In the genomic region with DNA sequence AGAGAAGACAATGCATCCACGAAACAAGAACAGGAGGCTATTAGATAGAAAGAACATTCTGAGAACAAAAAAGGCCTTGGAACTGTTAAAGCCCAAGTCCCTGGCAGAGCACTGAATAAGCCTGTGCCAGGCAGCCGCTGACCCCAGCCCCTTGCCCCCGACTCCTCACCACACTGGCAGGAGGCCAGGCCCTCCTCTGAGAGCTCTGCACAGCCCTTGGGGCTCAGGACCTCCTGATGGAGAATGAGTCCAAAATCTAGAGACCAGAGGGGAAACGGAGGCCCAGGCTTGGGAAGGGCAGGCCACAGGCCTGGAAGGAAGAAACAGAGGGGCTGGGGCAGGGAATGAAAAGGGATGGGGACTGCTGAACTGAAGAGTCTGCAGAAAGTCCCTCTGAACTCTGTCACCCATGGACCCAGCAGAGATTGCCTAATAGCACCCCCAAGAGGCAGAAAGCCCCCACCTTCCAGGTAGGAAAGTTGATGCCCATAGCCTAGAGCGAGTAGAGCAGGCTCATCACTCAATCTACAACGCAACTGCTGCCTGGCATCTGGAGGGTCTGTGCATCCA, we compare ENCODE assay signal across 22 cellular contexts. TPM values are rescaled to one million over a fixed set of nuclear protein-coding genes. Genes with fewer than 3 reads are reported as not detected.
DNase-seq lines count a peak whose midpoint lies in the region; ATAC-seq and TF ChIP-seq lines count a peak whose summit lies in the region.
"Had no signal": no experiment of that assay in that cellular context is flagged by ENCODE, and none has a peak within 500 bp of the region (broad histone marks: within the 10 kb centered on the region; RNA-seq: fewer than 3 reads in every experiment).

No MANE protein-coding gene starts in this region.

- no peak for TF ChIP-seq POLR2A in gastrocnemius medialis (IDR thresholded peaks at IDR 0.05)

- BruUV-seq in Calu3 (replicated peaks; lab: Mats Ljungman, UMichigan): no TSS peak

- no peak overlapping the region for H2AFZ ChIP-seq in GM23338
- H2AFZ ChIP-seq: hepatocyte, parathyroid adenoma had no signal

- no peak overlapping the region for H3K4me2 ChIP-seq in GM23338
- H3K4me2 ChIP-seq: hepatocyte had no signal

- H3F3A ChIP-seq in GM23338 (replicated peaks; ENCODE audit: low read depth): no peaks in the 10 kb centered on the region

- no peaks in the 10 kb centered on the region for H3K36me3 ChIP-seq in GM23338 (ENCODE audit: insufficient read depth)
- no peaks in the 10 kb centered on the region for H3K36me3 ChIP-seq in NT2/D1 (ENCODE audit: insufficient read depth, insufficient read length, low read length)
- no peaks in the 10 kb centered on the region for H3K36me3 ChIP-seq in left ventricle myocardium inferior
- H3K36me3 ChIP-seq in gastrocnemius medialis: no peaks in the 10 kb centered on the region

- H3K9me2 ChIP-seq in GM23338 (ENCODE audit: insufficient read depth): no peaks in the 10 kb centered on the region

- in situ Hi-C loops in gastrocnemius medialis (cut with MboI; ENCODE audit: low sequenced_read_pairs in 4 of 4): no loop called here

- H3K36me3 Mint-ChIP-seq in GM23338 (ENCODE audit: low read depth): no peaks in the 10 kb centered on the region; the same call in 2 of the 3 replicates
- H3K36me3 Mint-ChIP-seq in Calu3 (ENCODE audit: insufficient read depth, unreplicated experiment): no peaks in the 10 kb centered on the region
- H3K36me3 Mint-ChIP-seq: activated naive CD4-positive, alpha-beta T cell treated with anti-CD3 and anti-CD28 coated beads, Interleukin-2, amount 50 U/mL, for 72 hours had no signal

- no peak overlapping the region for H3K27ac ChIP-seq in GM23338 (ENCODE audit: low read depth)
- peak overlapping the region; percentile 89 for H3K27ac ChIP-seq in left ventricle myocardium inferior (replicated peaks)
- H3K27ac ChIP-seq in gastrocnemius medialis: peak overlapping the region; percentile 95 to 99 (median 98)
- H3K27ac ChIP-seq: hepatocyte, parathyroid adenoma, skin epidermis had no signal

- H3K4me3 Mint-ChIP-seq in GM23338 (no peak overlapping the region), Calu3 (ENCODE audit: low read depth, unreplicated experiment) (no peak overlapping the region)

- H3K27me3 ChIP-seq in GM23338 (ENCODE audit: insufficient read depth) (no peaks in the 10 kb centered on the region), NT2/D1 (ENCODE audit: insufficient read depth, insufficient read length) (no peaks in the 10 kb centered on the region), left ventricle myocardium inferior (ENCODE audit: low read depth) (no peaks in the 10 kb centered on the region), gastrocnemius medialis (no peaks in the 10 kb centered on the region)
- H3K27me3 ChIP-seq: hepatocyte had no signal

- H3K4me3 ChIP-seq in GM23338: no peak overlapping the region
- H3K4me3 ChIP-seq in NT2/D1 (ENCODE audit: insufficient read length, low read depth): no peak overlapping the region
- peak overlapping the region; percentile 35 for H3K4me3 ChIP-seq in left ventricle myocardium inferior
- peak overlapping the region; percentile 24 to 48 (median 36) for H3K4me3 ChIP-seq in gastrocnemius medialis
- H3K4me3 ChIP-seq: hepatocyte, skin epidermis had no signal

- H3K27ac Mint-ChIP-seq in GM23338: no peak overlapping the region
- no peak overlapping the region for H3K27ac Mint-ChIP-seq in Calu3 (ENCODE audit: unreplicated experiment)
- H3K27ac Mint-ChIP-seq: activated naive CD4-positive, alpha-beta T cell treated with anti-CD3 and anti-CD28 coated beads, Interleukin-2, amount 50 U/mL, for 72 hours had no signal

- no peaks in the 10 kb centered on the region for H3K9me3 ChIP-seq in NT2/D1 (ENCODE audit: insufficient read depth, low read length)
- no peaks in the 10 kb centered on the region for H3K9me3 ChIP-seq in left ventricle myocardium inferior (replicated peaks)
- H3K9me3 ChIP-seq in gastrocnemius medialis: no peaks in the 10 kb centered on the region
- H3K9me3 ChIP-seq: Caco-2 had no signal

- CTCF ChIA-PET in Calu3 (lab: Charles Lee): no interaction called here

- DNase-seq in GM23338 (ENCODE audit: low spot score) (no peak), NT2/D1 (ENCODE audit: low read depth, low spot score) (no peak), left ventricle myocardium inferior (peak; percentile 9), gastrocnemius medialis (peak in 1 of 2 donors; percentile 18), Calu3 (no peak), kidney glomerular epithelial cell (lab: John Stamatoyannopoulos, UW) (no peak)
- DNase-seq: activated CD4-positive, alpha-beta T cell treated with anti-CD3 and anti-CD28 coated beads for 48 hours; HCEC 1CT; mammary epithelial cell; NCI-H1105; NCI-H2081 treated with DMSO at 0.1 percent for 48 hours; NCI-H510A treated with DMSO at 0.1 percent for 48 hours; stimulated activated naive CD4-positive, alpha-beta T cell; T-helper 1 cell; trophoblast cell had no signal

- TF ChIP-seq CTCF in GM23338 (conservative IDR thresholded peaks at IDR 0.05; ENCODE audit: low read depth in 2 of 2) (peak in 1 of 2 experiments; percentile 57; a peak in 2 of 4 replicates), left ventricle myocardium inferior (IDR thresholded peaks at IDR 0.05; ENCODE audit: borderline replicate concordance) (no peak), gastrocnemius medialis (IDR thresholded peaks at IDR 0.05 in 4 of 5, conservative IDR thresholded peaks at IDR 0.05 in 1 of 5) (no peak), Calu3 (IDR thresholded peaks at IDR 0.05; ENCODE audit: unreplicated experiment) (no peak)

- peaks cover 42% of the 10 kb centered on the region for H3K4me1 Mint-ChIP-seq in GM23338
- H3K4me1 Mint-ChIP-seq in Calu3 (ENCODE audit: low read depth, unreplicated experiment): no peaks in the 10 kb centered on the region

- ATAC-seq in GM23338 (peak; percentile 22; the same call in 2 of the 3 replicates), gastrocnemius medialis (no peak), HG03280 (IDR thresholded peaks at IDR 0.05; ENCODE audit: unreplicated experiment) (no peak)
- ATAC-seq: activated naive CD4-positive, alpha-beta T cell treated with anti-CD3 and anti-CD28 coated beads, Interleukin-2, amount 50 U/mL, for 72 hours had no signal

- H3K27me3 Mint-ChIP-seq in GM23338 (ENCODE audit: insufficient read depth, low read depth, poor library complexity) (peaks cover 21% of the 10 kb centered on the region), Calu3 (ENCODE audit: unreplicated experiment) (peaks cover 36% of the 10 kb centered on the region)

- no peaks in the 10 kb centered on the region for H3K79me2 ChIP-seq in GM23338 (replicated peaks; ENCODE audit: insufficient read depth)
- H3K79me2 ChIP-seq: hepatocyte, parathyroid adenoma had no signal

- intact Hi-C loops in left ventricle myocardium inferior (cut with micrococcal nuclease): no loop called here
- intact Hi-C loops in gastrocnemius medialis (cut with DNase I; ENCODE audit: low total_unique reads): loop anchor here (10.0 kb wide), 1 partner anchor 1336 kb away; no protein-coding TSS in a partner anchor
- intact Hi-C loops in Calu3 (cut with micrococcal nuclease; ENCODE audit: unreplicated experiment): no loop called here

- H3K9me3 Mint-ChIP-seq in GM23338 (no peaks in the 10 kb centered on the region), Calu3 (ENCODE audit: low read depth, unreplicated experiment) (no peaks in the 10 kb centered on the region)
- H3K9me3 Mint-ChIP-seq: activated naive CD4-positive, alpha-beta T cell treated with anti-CD3 and anti-CD28 coated beads, Interleukin-2, amount 50 U/mL, for 72 hours had no signal

- no peaks in the 10 kb centered on the region for H4K20me1 ChIP-seq in GM23338 (replicated peaks; ENCODE audit: insufficient read depth)

- peak overlapping the region; percentile 28 for H3K9ac ChIP-seq in NT2/D1 (ENCODE audit: insufficient read length, low read depth)
- H3K9ac ChIP-seq: parathyroid adenoma had no signal

- peaks cover 10% of the 10 kb centered on the region for H3K4me1 ChIP-seq in GM23338 (ENCODE audit: insufficient read depth)
- H3K4me1 ChIP-seq in NT2/D1 (ENCODE audit: insufficient read depth, insufficient read length): peaks cover 45% of the 10 kb centered on the region
- peaks cover 98% of the 10 kb centered on the region for H3K4me1 ChIP-seq in left ventricle myocardium inferior
- peaks cover 82 to 97% of the 10 kb centered on the region in 2 donors for H3K4me1 ChIP-seq in gastrocnemius medialis
- H3K4me1 ChIP-seq: Caco-2 had no signal

TF ChIP-seq in GM23338, 12 proteins besides CTCF, POLR2A, EP300 and RAD21 (continues in another document):
- TF ChIP-seq POLR2AphosphoS5 (IDR thresholded peaks at IDR 0.05; ENCODE audit: low read depth): no peak
- no peak for TF ChIP-seq ZNF114 (CRISPR knock-in tag; IDR thresholded peaks at IDR 0.05)
- TF ChIP-seq NANOG (IDR thresholded peaks at IDR 0.05; ENCODE audit: borderline replicate concordance): no peak
- no peak for TF ChIP-seq JUNB (IDR thresholded peaks at IDR 0.05; ENCODE audit: unreplicated experiment)
- no peak for TF ChIP-seq EZH2 (IDR thresholded peaks at IDR 0.05; ENCODE audit: low read depth, unreplicated experiment)
- TF ChIP-seq STAT1 (IDR thresholded peaks at IDR 0.05; ENCODE audit: unreplicated experiment): no peak
- TF ChIP-seq, protein P1, sequence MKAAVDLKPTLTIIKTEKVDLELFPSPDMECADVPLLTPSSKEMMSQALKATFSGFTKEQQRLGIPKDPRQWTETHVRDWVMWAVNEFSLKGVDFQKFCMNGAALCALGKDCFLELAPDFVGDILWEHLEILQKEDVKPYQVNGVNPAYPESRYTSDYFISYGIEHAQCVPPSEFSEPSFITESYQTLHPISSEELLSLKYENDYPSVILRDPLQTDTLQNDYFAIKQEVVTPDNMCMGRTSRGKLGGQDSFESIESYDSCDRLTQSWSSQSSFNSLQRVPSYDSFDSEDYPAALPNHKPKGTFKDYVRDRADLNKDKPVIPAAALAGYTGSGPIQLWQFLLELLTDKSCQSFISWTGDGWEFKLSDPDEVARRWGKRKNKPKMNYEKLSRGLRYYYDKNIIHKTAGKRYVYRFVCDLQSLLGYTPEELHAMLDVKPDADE (IDR thresholded peaks at IDR 0.05): no peak
- TF ChIP-seq ZNF331 (CRISPR knock-in tag; IDR thresholded peaks at IDR 0.05; ENCODE audit: low read depth): no peak

RNA-seq across cellular contexts. Expression of gene TNS1, which starts 18.3 kb away (rescaled TPM):
- 5.7 and 7.4 TPM in 2 replicates for total RNA-seq in GM23338 (2014; rRNA removed; shearing (Covaris generic))
- polyA plus RNA-seq in GM23338 (2016; fragmentation: Nextera tagmentation; extraction: Ambion mirVana): 1.3 and 2.0 TPM in 2 replicates
- total RNA-seq in left ventricle myocardium inferior (828 TPM), gastrocnemius medialis (100 to 1,000 TPM; 407 to 670 (median 484) TPM), Calu3 (2022) (2.2 and 2.3 TPM in 2 replicates)

RNA-seq across cellular contexts. Expression of gene RUFY4, which starts 48.0 kb away (rescaled TPM):
- total RNA-seq in GM23338 (2014; rRNA removed; shearing (Covaris generic)): 0.04 TPM in 1 of 2 replicates, not detected in the other
- polyA plus RNA-seq in GM23338 (2016; fragmentation: Nextera tagmentation; extraction: Ambion mirVana): 0.27 and 0.89 TPM in 2 replicates
- total RNA-seq in left ventricle myocardium inferior: not detected
- total RNA-seq in gastrocnemius medialis: under 1 TPM in 1 of 4 donors, not detected in 3; 0.25 TPM
- 0.21 and 2.6 TPM in 2 replicates for total RNA-seq in Calu3 (2022)
- total RNA-seq: Caco-2, LHCN-M2, mammary epithelial cell had no signal
- polyA plus RNA-seq: mammary epithelial cell had no signal

Comparison
In these comparisons a context has a peak if more than half of its experiments do, and no peak if none do; other contexts are left out.
1. H3K4me3 ChIP-seq: peak in left ventricle myocardium inferior (single experiment) and gastrocnemius medialis (4 of 4); none in GM23338 (single experiment) and NT2/D1 (single experiment).
2. RNA of gene TNS1, which starts 18.3 kb away (total RNA-seq): 828 TPM in left ventricle myocardium inferior (single experiment) and 407 to 670 TPM in gastrocnemius medialis; 5.7 to 7.4 TPM in GM23338 and 2.2 to 2.3 TPM in Calu3; every median in the first group is over 10 times any median in the second.